Comparison of ENCODE assay signal across 7 cellular contexts in the genomic region with DNA sequence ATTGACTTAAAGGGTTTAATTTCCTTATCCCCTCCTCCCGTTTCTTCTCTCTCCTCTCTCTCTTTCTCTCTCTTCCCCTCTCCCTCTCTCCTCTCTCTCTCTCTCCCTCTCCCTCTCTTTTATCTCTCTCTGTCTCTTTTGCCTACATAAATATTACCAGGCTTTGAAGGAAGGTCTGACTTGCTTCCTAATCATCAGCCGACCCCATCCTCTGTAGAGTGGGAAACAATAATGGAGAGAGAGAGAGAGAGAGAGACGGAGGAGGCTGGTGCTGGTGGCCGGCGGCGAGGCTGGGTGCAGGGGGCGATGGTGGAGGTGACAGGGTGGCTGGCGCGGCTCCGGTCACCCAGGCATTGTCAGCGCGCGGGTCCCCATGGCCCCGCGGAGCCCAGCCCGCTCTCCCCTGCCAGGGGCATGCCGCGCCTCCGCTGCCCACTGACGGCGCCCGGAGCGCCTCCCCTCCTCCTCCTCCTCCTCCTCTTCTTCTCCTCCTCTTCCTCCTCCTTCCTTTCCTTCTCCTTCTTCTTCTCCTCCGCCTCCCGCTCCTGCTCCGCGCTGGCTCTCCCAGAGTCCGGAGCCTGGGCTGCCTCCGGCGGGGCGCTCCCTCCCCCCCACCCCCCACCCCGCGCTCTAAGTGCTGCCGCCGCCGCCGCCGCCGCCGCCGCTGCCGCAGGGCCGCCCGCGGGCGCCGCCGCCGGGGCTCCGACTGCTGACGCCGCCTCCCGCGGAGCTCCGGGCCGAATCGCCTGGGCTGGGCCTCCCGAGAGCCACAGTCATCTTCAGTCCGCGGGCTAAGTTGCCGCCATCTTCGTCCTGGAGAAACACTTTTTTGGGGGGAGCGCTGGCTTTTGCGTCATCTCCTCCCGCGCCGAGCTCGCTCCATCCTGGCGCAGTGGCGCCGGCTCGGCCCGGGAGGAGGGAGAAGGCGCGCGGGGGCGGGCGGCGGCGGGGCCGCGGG.
DNase-seq lines count a peak whose midpoint lies in the region; FAIRE-seq and TF ChIP-seq lines count a peak whose summit lies in the region.

No MANE protein-coding gene starts in this region.

- POLR2A ChIA-PET in PC-9 (lab: Charles Lee; ENCODE audit: unreplicated experiment): interaction anchor here (0.6 kb wide), 1 partner anchor 734 kb away, joined by 3 read pairs; no protein-coding TSS in a partner anchor
- POLR2A ChIA-PET in endothelial cell of umbilical vein (lab: Charles Lee): interaction anchor here (1.3 kb wide), 1 partner anchor 664 kb away, joined by 4 read pairs; no protein-coding TSS in a partner anchor
- POLR2A ChIA-PET in CD8-positive, alpha-beta memory T cell (lab: Charles Lee): no interaction called here

- H3F3A ChIP-seq in PC-9 (ENCODE audit: insufficient read depth, low read depth): no peaks in the 10 kb centered on the region

- H2AFZ ChIP-seq in PC-9 (peak overlapping the region; percentile 58), endothelial cell of umbilical vein (ENCODE audit: low read depth, low read length) (peak overlapping the region; percentile 96)

- peaks cover 6% of the 10 kb centered on the region; the same call in 1 of the 2 replicates for H3K4me1 Mint-ChIP-seq in HFFc6 (ENCODE audit: low read depth)
- H3K4me1 Mint-ChIP-seq in CD8-positive, alpha-beta memory T cell: peaks cover 0 to 7% (median 0%) of the 10 kb centered on the region in 3 donors

- no TSS peak for BruUV-seq in PC-9 (replicated peaks; lab: Mats Ljungman, UMichigan)
- no TSS peak for BruUV-seq in endothelial cell of umbilical vein (replicated peaks; lab: Mats Ljungman, UMichigan)

- DNase-seq in HFFc6 (no peak), PC-9 (no peak), endothelial cell of umbilical vein (ENCODE audit: low read depth, low spot score) (peak; percentile 40), nucleus accumbens (lab: John Stamatoyannopoulos, UW) (peak in 31 of 56 donors; percentile 2 to 60 (median 18)), Kasumi-1 (lab: John Stamatoyannopoulos, UW) (no peak), GM20000 (ENCODE audit: low spot score) (no peak)
- DNase-seq in CD8-positive, alpha-beta memory T cell: no peak

- no peaks in the 10 kb centered on the region for H3K36me3 Mint-ChIP-seq in HFFc6 (ENCODE audit: low read depth)
- H3K36me3 Mint-ChIP-seq in CD8-positive, alpha-beta memory T cell: no peaks in the 10 kb centered on the region

- no peaks in the 10 kb centered on the region for H3K27me3 ChIP-seq in PC-9 (ENCODE audit: insufficient read depth, low read depth)
- H3K27me3 ChIP-seq in endothelial cell of umbilical vein (ENCODE audit: control insufficient read depth in 2 of 2, insufficient read depth in 2 of 2, low read length in 2 of 2): peaks cover 5 to 8% of the 10 kb centered on the region in 2 experiments
- no peaks in the 10 kb centered on the region for H3K27me3 ChIP-seq in CD8-positive, alpha-beta memory T cell (ENCODE audit: insufficient read depth, low read length, poor library complexity, severe bottlenecking)

- CTCF ChIA-PET in PC-9 (lab: Charles Lee) (no interaction called here), endothelial cell of umbilical vein (lab: Charles Lee) (interaction anchor here (0.8 to 2.0 kb wide), 15 partner anchors 126 to 743 kb away, joined by 3 to 26 read pairs (median 5); no protein-coding TSS in a partner anchor)
- CTCF ChIA-PET in CD8-positive, alpha-beta memory T cell (lab: Charles Lee): no interaction called here

- peak overlapping the region; percentile 61; the same call in 1 of the 2 replicates for H3K4me3 ChIP-seq in PC-9
- H3K4me3 ChIP-seq in endothelial cell of umbilical vein (replicated peaks in 1 of 3; ENCODE audit: insufficient read depth in 1 of 3, low read depth in 1 of 3, low read length in 3 of 3): peak overlapping the region; percentile 82 to 93 (median 91)
- no peak overlapping the region for H3K4me3 ChIP-seq in CD8-positive, alpha-beta memory T cell (ENCODE audit: low read length)

- H3K27ac ChIP-seq in PC-9 (no peak overlapping the region), endothelial cell of umbilical vein (ENCODE audit: insufficient read depth, low read depth, low read length) (peak overlapping the region; percentile 56)
- no peak overlapping the region for H3K27ac ChIP-seq in CD8-positive, alpha-beta memory T cell (ENCODE audit: low read depth, low read length)

- H3K79me2 ChIP-seq in PC-9 (ENCODE audit: low read depth) (no peaks in the 10 kb centered on the region), endothelial cell of umbilical vein (ENCODE audit: control insufficient read depth, insufficient read depth, low read length) (no peaks in the 10 kb centered on the region)

- peaks cover 7% of the 10 kb centered on the region for H3K27me3 Mint-ChIP-seq in HFFc6 (ENCODE audit: insufficient read depth)
- H3K27me3 Mint-ChIP-seq in CD8-positive, alpha-beta memory T cell: peaks cover 11 to 44% of the 10 kb centered on the region in 2 donors

- TF ChIP-seq CTCF in HFFc6 (IDR thresholded peaks at IDR 0.05) (no peak), PC-9 (conservative IDR thresholded peaks at IDR 0.05) (no peak), endothelial cell of umbilical vein (IDR thresholded peaks at IDR 0.05; ENCODE audit: extremely low read depth in 1 of 2, insufficient read depth in 1 of 2, low read depth in 1 of 2, low read length in 2 of 2) (no peak), GM20000 (IDR thresholded peaks at IDR 0.05; ENCODE audit: extremely low read depth, missing control alignments) (no peak)

- H3K9me3 Mint-ChIP-seq in HFFc6: no peaks in the 10 kb centered on the region
- H3K9me3 Mint-ChIP-seq in CD8-positive, alpha-beta memory T cell: peaks cover 4 to 18% (median 9%) of the 10 kb centered on the region in 5 donors

- peak overlapping the region; percentile 83 for H3K4me2 ChIP-seq in PC-9
- peak overlapping the region; percentile 85 for H3K4me2 ChIP-seq in endothelial cell of umbilical vein (ENCODE audit: insufficient read depth, low read length)

- peaks cover 24% of the 10 kb centered on the region for H4K20me1 ChIP-seq in PC-9 (ENCODE audit: insufficient read depth)
- H4K20me1 ChIP-seq in endothelial cell of umbilical vein (replicated peaks; ENCODE audit: control insufficient read depth, extremely low read depth, insufficient read depth, low read length): peaks cover 9% of the 10 kb centered on the region

- no peaks in the 10 kb centered on the region for H3K36me3 ChIP-seq in PC-9 (ENCODE audit: low read depth)
- H3K36me3 ChIP-seq in endothelial cell of umbilical vein (ENCODE audit: control insufficient read depth in 2 of 2, extremely low read depth in 1 of 2, insufficient read depth in 2 of 2, low read length in 2 of 2): no peaks in the 10 kb centered on the region
- H3K36me3 ChIP-seq in CD8-positive, alpha-beta memory T cell (ENCODE audit: insufficient read depth, low read length): no peaks in the 10 kb centered on the region

- FAIRE-seq in endothelial cell of umbilical vein (lab: Jason Lieb, UNC): no peak

- no peaks in the 10 kb centered on the region for H3K9me2 ChIP-seq in PC-9 (ENCODE audit: insufficient read depth)

- dilution Hi-C loops in endothelial cell of umbilical vein (cut with MboI; ENCODE audit: extremely low pct_ligation_motif_present, low sequenced_read_pairs): no loop called here

- intact Hi-C loops in PC-9 (cut with micrococcal nuclease; ENCODE audit: unreplicated experiment) (loop anchor here (2.0 kb wide), 1 partner anchor 656 kb away; no protein-coding TSS in a partner anchor), endothelial cell of umbilical vein (cut with micrococcal nuclease) (loop anchor here (2.0 to 10.0 kb wide), 5 partner anchors 100 to 565 kb away; no protein-coding TSS in a partner anchor)

- H3K4me1 ChIP-seq in PC-9 (replicated peaks; ENCODE audit: insufficient read depth) (no peaks in the 10 kb centered on the region), endothelial cell of umbilical vein (ENCODE audit: control insufficient read depth, extremely low read depth, insufficient read depth, low read length) (peaks cover 15% of the 10 kb centered on the region)
- H3K4me1 ChIP-seq in CD8-positive, alpha-beta memory T cell (ENCODE audit: insufficient read depth, low read length): no peaks in the 10 kb centered on the region

- H3K4me3 Mint-ChIP-seq in HFFc6: peak overlapping the region; percentile 71
- no peak overlapping the region for H3K4me3 Mint-ChIP-seq in CD8-positive, alpha-beta memory T cell

- no peaks in the 10 kb centered on the region; the same call in 1 of the 2 replicates for H3K9me3 ChIP-seq in PC-9 (ENCODE audit: insufficient read depth, low read depth)
- H3K9me3 ChIP-seq in endothelial cell of umbilical vein (replicated peaks; ENCODE audit: control insufficient read depth, insufficient read depth, low read length): no peaks in the 10 kb centered on the region
- no peaks in the 10 kb centered on the region for H3K9me3 ChIP-seq in CD8-positive, alpha-beta memory T cell (ENCODE audit: low read length)

- peak overlapping the region; percentile 72 for H3K9ac ChIP-seq in endothelial cell of umbilical vein (replicated peaks; ENCODE audit: extremely low read depth, insufficient read depth, low read length)

- H3K27ac Mint-ChIP-seq in HFFc6: no peak overlapping the region
- peak overlapping the region in 1 of 8 donors; percentile 34 for H3K27ac Mint-ChIP-seq in CD8-positive, alpha-beta memory T cell

- H3K9me1 ChIP-seq in endothelial cell of umbilical vein (replicated peaks; ENCODE audit: control insufficient read depth, extremely low read depth, insufficient read depth, low read length): no peaks in the 10 kb centered on the region

- no peak for TF ChIP-seq POLR2A in endothelial cell of umbilical vein (IDR thresholded peaks at IDR 0.05; ENCODE audit: low read depth, low read length)

TF ChIP-seq in endothelial cell of umbilical vein, 7 proteins besides CTCF, POLR2A, EP300 and RAD21:
- TF ChIP-seq, protein P1, sequence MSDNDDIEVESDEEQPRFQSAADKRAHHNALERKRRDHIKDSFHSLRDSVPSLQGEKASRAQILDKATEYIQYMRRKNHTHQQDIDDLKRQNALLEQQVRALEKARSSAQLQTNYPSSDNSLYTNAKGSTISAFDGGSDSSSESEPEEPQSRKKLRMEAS (IDR thresholded peaks at IDR 0.05; ENCODE audit: insufficient read depth, insufficient read length): no peak
- no peak for TF ChIP-seq EZH2 (IDR thresholded peaks at IDR 0.05; ENCODE audit: borderline replicate concordance, low read depth, low read length, severe bottlenecking)
- no peak for TF ChIP-seq FOS (IDR thresholded peaks at IDR 0.05; ENCODE audit: borderline replicate concordance, insufficient read depth, low read length)
- TF ChIP-seq JUN (IDR thresholded peaks at IDR 0.05; ENCODE audit: borderline replicate concordance, insufficient read depth, insufficient read length, low read depth): no peak
- no peak for TF ChIP-seq POLR2AphosphoS5 (IDR thresholded peaks at IDR 0.05; ENCODE audit: insufficient read depth, low read depth, low read length)
- no peak for TF ChIP-seq GATA2 (IDR thresholded peaks at IDR 0.05; ENCODE audit: insufficient read depth, insufficient read length, low read depth, low read length)
- TF ChIP-seq MYC (IDR thresholded peaks at IDR 0.05; ENCODE audit: low read depth, low read length): no peak
TF ChIP-seq in endothelial cell of umbilical vein: peak in this region for 0.

Comparison
In these comparisons a context has a peak if more than half of its experiments do, and no peak if none do; other contexts are left out.
1. DNase-seq: peak in endothelial cell of umbilical vein (single experiment) and nucleus accumbens (31 of 56); none in HFFc6 (single experiment), PC-9 (0 of 2), Kasumi-1 (0 of 2), GM20000 (single experiment) and CD8-positive, alpha-beta memory T cell (0 of 5).